Comparison of ENCODE assay signal across 17 cellular contexts in the genomic region with DNA sequence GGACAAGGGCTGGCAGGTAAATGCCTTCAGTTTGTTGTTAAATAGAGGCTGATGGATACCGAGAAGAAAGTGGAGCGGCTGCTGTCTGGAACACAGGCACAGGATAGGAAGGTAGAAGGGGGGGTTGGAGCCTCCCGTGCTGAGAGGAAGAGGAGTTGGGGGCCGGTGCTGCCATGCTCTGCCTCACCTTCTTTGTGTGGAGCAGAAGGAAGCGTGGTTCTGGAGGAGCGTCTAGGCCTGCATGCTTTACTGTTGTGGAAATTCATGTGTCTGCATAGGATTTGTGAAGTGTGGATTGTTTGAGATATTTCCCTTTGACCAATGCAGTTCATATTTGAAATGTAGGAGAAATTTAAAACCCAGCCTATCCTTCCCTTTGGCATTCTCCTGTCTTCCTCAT. TPM values are rescaled to one million over a fixed set of nuclear protein-coding genes. Genes with fewer than 3 reads are reported as not detected.
DNase-seq lines count a peak whose midpoint lies in the region; ATAC-seq, FAIRE-seq and TF ChIP-seq lines count a peak whose summit lies in the region.
"Had no signal": no experiment of that assay in that cellular context is flagged by ENCODE, and none has a peak within 500 bp of the region (broad histone marks: within the 10 kb centered on the region; RNA-seq: fewer than 3 reads in every experiment).

No MANE protein-coding gene starts in this region.

- DNase-seq in stimulated activated naive CD8-positive, alpha-beta T cell treated with anti-CD3 and anti-CD28 coated beads, Interleukin-15, Interleukin-2, amounts not matched to agents 100 U/mL and 50 U/mL, for 24 hours, result no peak
- no peak for DNase-seq in H1 (ENCODE audit: low read depth in 1 of 2, low spot score in 2 of 2)
- no peak for DNase-seq in nephron progenitor cell
- no peak for DNase-seq in stimulated activated naive CD8-positive, alpha-beta T cell treated with anti-CD3 and anti-CD28 coated beads, Interleukin-15, amount 100 ng/mL, for 72 hours
- no peak for DNase-seq in activated CD4-positive, alpha-beta memory T cell treated with anti-CD3 and anti-CD28 coated beads for 36 hours
- DNase-seq in Right ventricle myocardium superior, result no peak
- DNase-seq in HT-29 (ENCODE audit: low spot score), result no peak
- DNase-seq: ACHN; Calu3; CD4-positive, alpha-beta T cell; DMS 273 treated with DMSO at 0.1 percent for 48 hours; DMS79 had no signal

- H2BK20ac ChIP-seq in H1 (ENCODE audit: low read length), result no peak overlapping the region

- no peaks in the 10 kb centered on the region for H3K9me3 ChIP-seq in H1 (ENCODE audit: insufficient read depth in 2 of 2, low read depth in 1 of 2, low read length in 1 of 2)
- H3K9me3 ChIP-seq: BLaER1 treated with 17β-estradiol and CSF1 and Interleukin-3, amounts not matched to agents 10 nM and 100 nM had no signal

- ATAC-seq in stimulated activated naive CD8-positive, alpha-beta T cell treated with anti-CD3 and anti-CD28 coated beads, Interleukin-15, Interleukin-2, amounts not matched to agents 100 U/mL and 50 U/mL, for 24 hours, result no peak
- ATAC-seq in stimulated activated naive CD8-positive, alpha-beta T cell treated with anti-CD3 and anti-CD28 coated beads, Interleukin-15, amount 100 ng/mL, for 72 hours, result no peak
- ATAC-seq in Right ventricle myocardium superior (ENCODE audit: poor library complexity), result no peak
- ATAC-seq: GM12878 had no signal

- no peak overlapping the region for H3K18ac ChIP-seq in H1 (ENCODE audit: extremely low read depth, low read length)

- no peak overlapping the region for H3K4me3 Mint-ChIP-seq in stimulated activated naive CD8-positive, alpha-beta T cell treated with anti-CD3 and anti-CD28 coated beads, Interleukin-15, Interleukin-2, amounts not matched to agents 100 ng/mL and 50 ng/mL, for 24 hours
- H3K4me3 Mint-ChIP-seq in nephron progenitor cell, result no peak overlapping the region
- no peak overlapping the region for H3K4me3 Mint-ChIP-seq in stimulated activated naive CD8-positive, alpha-beta T cell treated with anti-CD3 and anti-CD28 coated beads, Interleukin-15, amount 100 ng/mL, for 72 hours
- no peak overlapping the region for H3K4me3 Mint-ChIP-seq in activated CD4-positive, alpha-beta memory T cell treated with anti-CD3 and anti-CD28 coated beads for 36 hours
- H3K4me3 Mint-ChIP-seq: CD4-positive, alpha-beta T cell had no signal

- WGBS in H1 (ENCODE audit: extremely low coverage in 1 of 2, insufficient coverage in 1 of 2, insufficient read length in 1 of 2, insufficient replicate concordance in 2 of 2, low coverage in 1 of 2, low lambda C conversion rate in 2 of 2, missing lambda C conversion rate in 1 of 2), 2 experiments, result 98% methylated on average over 6 of the region's 6 CpGs; no CpG with 5 or more reads in 1 of the 2 experiments

- no peak overlapping the region for H2AK5ac ChIP-seq in H1 (ENCODE audit: low read depth, low read length)

- 0 out of 7 replicates have a peak, but pooled peaks cover 0 to 2% (median 0%) of the 10 kb centered on the region in 4 experiments for H3K4me1 ChIP-seq in H1 (replicated peaks in 1 of 4; ENCODE audit: control insufficient read depth in 3 of 4, insufficient read depth in 4 of 4, low read length in 3 of 4)

- no peak for TF ChIP-seq CTCF in H1 (IDR thresholded peaks at IDR 0.05; ENCODE audit: control extremely low read depth in 1 of 3, insufficient read depth in 1 of 3, low read depth in 1 of 3, low read length in 3 of 3)
- TF ChIP-seq CTCF in nephron progenitor cell (IDR thresholded peaks at IDR 0.05), result no peak

- H3K4me1 Mint-ChIP-seq in stimulated activated naive CD8-positive, alpha-beta T cell treated with anti-CD3 and anti-CD28 coated beads, Interleukin-15, Interleukin-2, amounts not matched to agents 100 ng/mL and 50 ng/mL, for 24 hours (ENCODE audit: low read depth), result no peaks in the 10 kb centered on the region
- peaks cover 42% of the 10 kb centered on the region for H3K4me1 Mint-ChIP-seq in nephron progenitor cell
- H3K4me1 Mint-ChIP-seq in stimulated activated naive CD8-positive, alpha-beta T cell treated with anti-CD3 and anti-CD28 coated beads, Interleukin-15, amount 100 ng/mL, for 72 hours, result no peaks in the 10 kb centered on the region
- no peaks in the 10 kb centered on the region for H3K4me1 Mint-ChIP-seq in activated CD4-positive, alpha-beta memory T cell treated with anti-CD3 and anti-CD28 coated beads for 36 hours (ENCODE audit: low read depth)

- POLR2A ChIA-PET in H1 (lab: Charles Lee; ENCODE audit: partially characterized antibody), result no interaction called here
- POLR2A ChIA-PET in activated CD4-positive, alpha-beta memory T cell treated with anti-CD3 and anti-CD28 coated beads for 36 hours (lab: Charles Lee), result no interaction called here

- H3K4me3 ChIP-seq in H1 (ENCODE audit: extremely low read depth in 1 of 4, insufficient read depth in 2 of 4, low read depth in 3 of 4, low read length in 4 of 4), result no peak overlapping the region
- H3K4me3 ChIP-seq: BLaER1 treated with 17β-estradiol and CSF1 and Interleukin-3, amounts not matched to agents 10 nM and 100 nM; GM12878 had no signal

- no peak overlapping the region for H3K4me2 ChIP-seq in H1 (ENCODE audit: insufficient read depth in 1 of 2, low read depth in 2 of 2, low read length in 2 of 2)
- H3K4me2 ChIP-seq: BLaER1 treated with 17β-estradiol and CSF1 and Interleukin-3, amounts not matched to agents 10 nM and 100 nM had no signal

- H4K8ac ChIP-seq in H1 (ENCODE audit: extremely low read depth, insufficient read depth, low read length), result peak overlapping the region; percentile 39; the same call in 1 of the 2 replicates

- no peaks in the 10 kb centered on the region for H3K27me3 Mint-ChIP-seq in stimulated activated naive CD8-positive, alpha-beta T cell treated with anti-CD3 and anti-CD28 coated beads, Interleukin-15, Interleukin-2, amounts not matched to agents 100 ng/mL and 50 ng/mL, for 24 hours
- H3K27me3 Mint-ChIP-seq in nephron progenitor cell (ENCODE audit: low read depth, poor library complexity), result no peaks in the 10 kb centered on the region
- no peaks in the 10 kb centered on the region for H3K27me3 Mint-ChIP-seq in stimulated activated naive CD8-positive, alpha-beta T cell treated with anti-CD3 and anti-CD28 coated beads, Interleukin-15, amount 100 ng/mL, for 72 hours
- no peaks in the 10 kb centered on the region for H3K27me3 Mint-ChIP-seq in activated CD4-positive, alpha-beta memory T cell treated with anti-CD3 and anti-CD28 coated beads for 36 hours
- H3K27me3 Mint-ChIP-seq: CD4-positive, alpha-beta T cell had no signal

- no peak overlapping the region for H2BK120ac ChIP-seq in H1 (replicated peaks; ENCODE audit: low read depth, low read length)

- H3K79me1 ChIP-seq in H1 (ENCODE audit: low read depth, low read length), result peaks cover 16% of the 10 kb centered on the region

- no peak overlapping the region for H4K91ac ChIP-seq in H1 (replicated peaks; ENCODE audit: insufficient read length, low read length)

- TF ChIP-seq RAD21 in H1 (IDR thresholded peaks at IDR 0.05 in 1 of 2, conservative IDR thresholded peaks at IDR 0.05 in 1 of 2; ENCODE audit: low read depth in 2 of 2, low read length in 2 of 2), result no peak

- peaks cover 0 to 33% of the 10 kb centered on the region in 2 experiments; a peak in 2 of 4 replicates for H3K79me2 ChIP-seq in H1 (ENCODE audit: control insufficient read depth in 1 of 2, insufficient read depth in 2 of 2, low read length in 2 of 2)

- no peak overlapping the region for H3K14ac ChIP-seq in H1 (ENCODE audit: insufficient read length)

- CTCF ChIA-PET in H1 (lab: Charles Lee; ENCODE audit: partially characterized antibody), result no interaction called here
- CTCF ChIA-PET in activated CD4-positive, alpha-beta memory T cell treated with anti-CD3 and anti-CD28 coated beads for 36 hours (lab: Charles Lee), result no interaction called here

- no peak overlapping the region for H3K23ac ChIP-seq in H1 (ENCODE audit: insufficient read length)

- peaks cover 53% of the 10 kb centered on the region for H3K36me3 Mint-ChIP-seq in stimulated activated naive CD8-positive, alpha-beta T cell treated with anti-CD3 and anti-CD28 coated beads, Interleukin-15, Interleukin-2, amounts not matched to agents 100 ng/mL and 50 ng/mL, for 24 hours (ENCODE audit: low read depth)
- peaks cover 51% of the 10 kb centered on the region for H3K36me3 Mint-ChIP-seq in nephron progenitor cell (ENCODE audit: low read depth)
- H3K36me3 Mint-ChIP-seq in activated CD4-positive, alpha-beta memory T cell treated with anti-CD3 and anti-CD28 coated beads for 36 hours, result peaks cover 27% of the 10 kb centered on the region

- H3K23me2 ChIP-seq in H1 (ENCODE audit: low read depth, low read length), result no peaks in the 10 kb centered on the region; the same call in 1 of the 2 replicates

- no peaks in the 10 kb centered on the region for H3K9me3 Mint-ChIP-seq in stimulated activated naive CD8-positive, alpha-beta T cell treated with anti-CD3 and anti-CD28 coated beads, Interleukin-15, Interleukin-2, amounts not matched to agents 100 ng/mL and 50 ng/mL, for 24 hours
- H3K9me3 Mint-ChIP-seq in nephron progenitor cell, result no peaks in the 10 kb centered on the region
- H3K9me3 Mint-ChIP-seq in stimulated activated naive CD8-positive, alpha-beta T cell treated with anti-CD3 and anti-CD28 coated beads, Interleukin-15, amount 100 ng/mL, for 72 hours, result no peaks in the 10 kb centered on the region
- no peaks in the 10 kb centered on the region for H3K9me3 Mint-ChIP-seq in activated CD4-positive, alpha-beta memory T cell treated with anti-CD3 and anti-CD28 coated beads for 36 hours
- H3K9me3 Mint-ChIP-seq: CD4-positive, alpha-beta T cell had no signal

- H3K9ac ChIP-seq in H1 (replicated peaks in 1 of 4; ENCODE audit: extremely low read depth in 1 of 4, low read depth in 3 of 4, low read length in 3 of 4), result no peak overlapping the region

- H3K27ac ChIP-seq in H1 (ENCODE audit: low read depth, low read length), result no peak overlapping the region

- H2BK5ac ChIP-seq in H1 (ENCODE audit: low read depth, low read length), result no peak overlapping the region

- intact Hi-C loops in activated CD4-positive, alpha-beta memory T cell treated with anti-CD3 and anti-CD28 coated beads for 36 hours (cut with micrococcal nuclease), result no loop called here
- intact Hi-C loops in Right ventricle myocardium superior (cut with DNase I), result no loop called here

- H3K56ac ChIP-seq in H1 (replicated peaks; ENCODE audit: insufficient read length, low read depth, low read length), result no peak overlapping the region

- H4K20me1 ChIP-seq in H1 (replicated peaks in 1 of 2; ENCODE audit: control insufficient read depth in 1 of 2, insufficient read depth in 2 of 2, low read length in 2 of 2), result peaks cover 11 to 24% of the 10 kb centered on the region in 2 experiments

- TF ChIP-seq EP300 in H1 (IDR thresholded peaks at IDR 0.05; ENCODE audit: borderline replicate concordance in 1 of 2, low read depth in 2 of 2, low read length in 2 of 2), result no peak

- H4K5ac ChIP-seq in H1 (ENCODE audit: insufficient read length, low read depth, low read length), result no peak overlapping the region

- peaks cover 9 to 65% (median 38%) of the 10 kb centered on the region in 4 experiments; a peak in 7 of 8 replicates for H3K36me3 ChIP-seq in H1 (ENCODE audit: control insufficient read depth in 2 of 4, insufficient read depth in 4 of 4, low read length in 3 of 4)

- H2AFZ ChIP-seq in H1 (ENCODE audit: low read length), result no peak overlapping the region

- no peak for FAIRE-seq in H1 (lab: Jason Lieb, UNC)
- FAIRE-seq: GM12878, GM18507, H54 had no signal

- TF ChIP-seq POLR2A in H1 (IDR thresholded peaks at IDR 0.05; ENCODE audit: control extremely low read depth in 1 of 2, low read depth in 2 of 2, low read length in 2 of 2), result no peak

- H3K27ac Mint-ChIP-seq in stimulated activated naive CD8-positive, alpha-beta T cell treated with anti-CD3 and anti-CD28 coated beads, Interleukin-15, Interleukin-2, amounts not matched to agents 100 ng/mL and 50 ng/mL, for 24 hours, result peak overlapping the region; percentile 48
- H3K27ac Mint-ChIP-seq in nephron progenitor cell, result peak overlapping the region; percentile 27
- peak overlapping the region; percentile 28 to 61 for H3K27ac Mint-ChIP-seq in stimulated activated naive CD8-positive, alpha-beta T cell treated with anti-CD3 and anti-CD28 coated beads, Interleukin-15, amount 100 ng/mL, for 72 hours
- H3K27ac Mint-ChIP-seq in activated CD4-positive, alpha-beta memory T cell treated with anti-CD3 and anti-CD28 coated beads for 36 hours, result no peak overlapping the region
- H3K27ac Mint-ChIP-seq: CD4-positive, alpha-beta T cell had no signal

- H3K4ac ChIP-seq in H1 (replicated peaks; ENCODE audit: insufficient read length, low read depth, low read length), result no peak overlapping the region

- H2BK15ac ChIP-seq in H1 (ENCODE audit: low read length), result no peak overlapping the region

- H2BK12ac ChIP-seq in H1 (ENCODE audit: low read depth, low read length), result no peak overlapping the region

- no peaks in the 10 kb centered on the region for H3K27me3 ChIP-seq in H1 (replicated peaks in 1 of 4; ENCODE audit: control insufficient read depth in 3 of 4, extremely low read depth in 1 of 4, insufficient read depth in 3 of 4, low read length in 3 of 4)
- H3K27me3 ChIP-seq: BLaER1 treated with 17β-estradiol and CSF1 and Interleukin-3, amounts not matched to agents 10 nM and 100 nM had no signal

RNA-seq across cellular contexts. Expression of gene FOXK2, which starts 52.3 kb away (rescaled TPM):
- 64.9 and 66.9 TPM in 2 replicates for total RNA-seq in H1 (2021; fragmentation: NEBNext Ultra II Directional; extraction: Animal tissue kit (Norgen Biotek cat#: 25700))
- polyA plus RNA-seq in H1 (2011; rRNA removed), result 34.7 and 42.3 TPM in 2 replicates
- 24.9 TPM for polyA plus RNA-seq in H1 (2011; cell fraction: cytosol; rRNA removed)
- 36.3 TPM for polyA plus RNA-seq in H1 (2011; cell fraction: nucleus; rRNA removed)
- polyA plus RNA-seq in H1 (2012, experiment 1 of 2), result 28.7 to 37.8 TPM (median 33.9 TPM) in 4 replicates
- 25.2 TPM for polyA plus RNA-seq in H1 (2012, experiment 2 of 2)
- 43.7 TPM for polyA plus RNA-seq in H1 (2013, experiment 1 of 2)
- polyA plus RNA-seq in H1 (2013, experiment 2 of 2), result 43.0 TPM
- polyA minus RNA-seq in H1 (2011; rRNA and poly(A)+ RNA removed), result 29.1 and 37.4 TPM in 2 replicates
- 53.7 TPM for polyA minus RNA-seq in H1 (2011; cell fraction: cytosol; rRNA and poly(A)+ RNA removed)
- 35.2 TPM for polyA minus RNA-seq in H1 (2011; cell fraction: nucleus; rRNA and poly(A)+ RNA removed)
- total RNA-seq in activated CD4-positive, alpha-beta memory T cell treated with anti-CD3 and anti-CD28 coated beads for 36 hours, result 10 to 100 TPM; 49.3 to 60.8 TPM
- 34.3 TPM for total RNA-seq in Right ventricle myocardium superior
- 52.8 and 58.1 TPM in 2 replicates for total RNA-seq in HT-29 (2014; rRNA removed; shearing (Covaris generic))
